Comparison of ENCODE assay signal across 21 cellular contexts in genomic region chr7:117065585-117066150, GRCh38.
"Had no signal": no experiment of that assay in that cellular context is flagged by ENCODE, and none has a peak within 500 bp of the region (broad histone marks: within the 10 kb centered on the region; RNA-seq: fewer than 3 reads in every experiment).

No MANE protein-coding gene starts in this region.

- H2AFZ ChIP-seq: neural progenitor cell had no signal

- H3K4me2 ChIP-seq: neural progenitor cell had no signal

- H3K9me3 Mint-ChIP-seq: activated CD4-positive, alpha-beta T cell treated with anti-CD3 and anti-CD28 coated beads, Interleukin-2, amount 10 ng/mL, durations not matched to agents 24 days and 14 days; activated CD8-positive, alpha-beta T cell treated with anti-CD3 and anti-CD28 coated beads for 36 hours; activated naive CD4-positive, alpha-beta T cell treated with anti-CD3 and anti-CD28 coated beads, Interleukin-2, amount 10 ng/mL, durations not matched to agents 7 days and 5 days; activated naive CD8-positive, alpha-beta T cell treated with anti-CD3 and anti-CD28 coated beads, Interleukin-2, amount 50 U/mL, for 24 hours; activated T-cell treated with anti-CD3 and anti-CD28 coated beads, Interleukin-2, amount 50 U/mL, for 4 hours; neural progenitor cell had no signal

- H3K4me1 ChIP-seq: neural progenitor cell, prostate gland had no signal

- H3K27me3 ChIP-seq: neural progenitor cell, right atrium auricular region, tibial nerve had no signal

- H3K27ac ChIP-seq: neural progenitor cell, prostate gland, right atrium auricular region, tibial nerve had no signal

- H3K9me3 ChIP-seq: mucosa of descending colon, prostate gland, right atrium auricular region, tibial nerve had no signal

- H3K27me3 Mint-ChIP-seq: activated CD8-positive, alpha-beta T cell treated with anti-CD3 and anti-CD28 coated beads for 36 hours; activated naive CD8-positive, alpha-beta T cell treated with anti-CD3 and anti-CD28 coated beads, Interleukin-2, amount 50 U/mL, for 24 hours had no signal

- DNase-seq: activated CD4-positive, alpha-beta T cell treated with anti-CD3 and anti-CD28 coated beads, Interleukin-2, amount 10 ng/mL, durations not matched to agents 24 days and 14 days; activated CD4-positive, CD25-positive, alpha-beta regulatory T cell; activated CD8-positive, alpha-beta T cell treated with anti-CD3 and anti-CD28 coated beads for 36 hours; activated naive CD4-positive, alpha-beta T cell treated with anti-CD3 and anti-CD28 coated beads, Interleukin-2, amount 10 ng/mL, durations not matched to agents 7 days and 5 days; activated naive CD8-positive, alpha-beta T cell treated with anti-CD3 and anti-CD28 coated beads, Interleukin-2, amount 50 U/mL, for 24 hours; activated T-cell treated with anti-CD3 and anti-CD28 coated beads, Interleukin-2, amount 50 U/mL, for 4 hours; aorta; dermis blood vessel endothelial cell; effector memory CD4-positive, alpha-beta T cell; mucosa of descending colon; naive B cell; stimulated activated CD4-positive, alpha-beta T cell treated with anti-CD3 and anti-CD28 coated beads, Interleukin-2, amount 100 ng/mL, for 24 hours; stimulated activated naive CD8-positive, alpha-beta T cell treated with anti-CD3 and anti-CD28 coated beads, Interleukin-15, Interleukin-2, amounts not matched to agents 100 U/mL and 50 U/mL, for 24 hours; substantia nigra; T-helper 1 cell; T-helper 9 cell had no signal

- H3K9ac ChIP-seq: neural progenitor cell had no signal

- H3K27ac Mint-ChIP-seq: activated CD4-positive, alpha-beta T cell treated with anti-CD3 and anti-CD28 coated beads, Interleukin-2, amount 10 ng/mL, durations not matched to agents 24 days and 14 days; activated CD8-positive, alpha-beta T cell treated with anti-CD3 and anti-CD28 coated beads for 36 hours; activated naive CD4-positive, alpha-beta T cell treated with anti-CD3 and anti-CD28 coated beads, Interleukin-2, amount 10 ng/mL, durations not matched to agents 7 days and 5 days; activated naive CD8-positive, alpha-beta T cell treated with anti-CD3 and anti-CD28 coated beads, Interleukin-2, amount 50 U/mL, for 24 hours; naive B cell; neural progenitor cell had no signal

- H3K36me3 Mint-ChIP-seq: activated naive CD4-positive, alpha-beta T cell treated with anti-CD3 and anti-CD28 coated beads, Interleukin-2, amount 10 ng/mL, durations not matched to agents 7 days and 5 days; naive B cell had no signal

- H3K36me3 ChIP-seq: neural progenitor cell, prostate gland, right atrium auricular region, tibial nerve had no signal

- H3K4me3 Mint-ChIP-seq: activated CD4-positive, alpha-beta T cell treated with anti-CD3 and anti-CD28 coated beads, Interleukin-2, amount 10 ng/mL, durations not matched to agents 24 days and 14 days; activated CD8-positive, alpha-beta T cell treated with anti-CD3 and anti-CD28 coated beads for 36 hours; activated naive CD4-positive, alpha-beta T cell treated with anti-CD3 and anti-CD28 coated beads, Interleukin-2, amount 10 ng/mL, durations not matched to agents 7 days and 5 days; activated naive CD8-positive, alpha-beta T cell treated with anti-CD3 and anti-CD28 coated beads, Interleukin-2, amount 50 U/mL, for 24 hours; activated T-cell treated with anti-CD3 and anti-CD28 coated beads, Interleukin-2, amount 50 U/mL, for 4 hours; naive B cell; neural progenitor cell had no signal

- H3K4me1 Mint-ChIP-seq: naive B cell had no signal

- ATAC-seq: activated CD8-positive, alpha-beta T cell treated with anti-CD3 and anti-CD28 coated beads for 36 hours; activated naive CD8-positive, alpha-beta T cell treated with anti-CD3 and anti-CD28 coated beads, Interleukin-2, amount 50 U/mL, for 24 hours; activated T-cell treated with anti-CD3 and anti-CD28 coated beads, Interleukin-2, amount 50 U/mL, for 4 hours; left lobe of liver; mucosa of descending colon; stimulated activated naive CD8-positive, alpha-beta T cell treated with anti-CD3 and anti-CD28 coated beads, Interleukin-15, Interleukin-2, amounts not matched to agents 100 U/mL and 50 U/mL, for 24 hours had no signal

- H3K4me3 ChIP-seq: mucosa of descending colon, neural progenitor cell, prostate gland, right atrium auricular region, tibial nerve had no signal
